8 cellular contexts compared by ENCODE assay signal in the genomic region with DNA sequence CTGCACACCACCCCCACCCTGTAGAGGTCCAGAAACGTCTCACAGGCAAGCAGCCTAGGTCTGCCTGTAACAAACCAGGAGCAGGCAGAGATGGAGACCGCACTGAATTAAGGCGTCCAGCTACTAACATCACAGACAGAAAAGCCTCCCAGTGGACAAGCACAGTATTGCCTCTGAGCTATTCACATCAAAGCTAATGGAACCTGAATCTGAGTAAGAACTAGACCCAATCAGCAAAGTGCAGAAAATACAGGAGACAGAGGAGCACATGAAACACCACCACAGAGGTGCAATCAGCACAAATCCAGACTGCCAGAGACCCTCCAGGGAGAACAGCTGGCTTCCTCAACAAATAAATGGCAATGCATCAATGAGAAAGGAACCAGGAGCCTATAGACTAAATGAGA. TPM values are rescaled to one million over a fixed set of nuclear protein-coding genes. Genes with fewer than 3 reads are reported as not detected.
DNase-seq lines count a peak whose midpoint lies in the region; ATAC-seq lines count a peak whose summit lies in the region.

No MANE protein-coding gene starts in this region.

- H3K27me3 Mint-ChIP-seq in activated naive CD8-positive, alpha-beta T cell treated with anti-CD3 and anti-CD28 coated beads, Interleukin-2, amount 50 U/mL, for 24 hours: no peaks in the 10 kb centered on the region

- no peaks in the 10 kb centered on the region for H3K36me3 Mint-ChIP-seq in activated naive CD8-positive, alpha-beta T cell treated with anti-CD3 and anti-CD28 coated beads, Interleukin-2, amount 50 U/mL, for 24 hours (ENCODE audit: low read depth)

- no peaks in the 10 kb centered on the region for H3K4me1 Mint-ChIP-seq in activated naive CD8-positive, alpha-beta T cell treated with anti-CD3 and anti-CD28 coated beads, Interleukin-2, amount 50 U/mL, for 24 hours

- H3K4me3 ChIP-seq in Jurkat, Clone E6-1 (ENCODE audit: low read length): no peak overlapping the region

- DNase-seq in NCI-H2029 treated with DMSO at 0.1 percent for 48 hours (lab: John Stamatoyannopoulos, UW) (peak; percentile 23), NCI-H2029 (lab: John Stamatoyannopoulos, UW) (no peak), RPMI8226 (peak; percentile 61), left cardiac atrium (peak; percentile 46), retina (peak; percentile 74)
- peak; percentile 77 for DNase-seq in Jurkat, Clone E6-1 (ENCODE audit: low read depth, low spot score)
- peak; percentile 47 for DNase-seq in activated naive CD8-positive, alpha-beta T cell treated with anti-CD3 and anti-CD28 coated beads, Interleukin-2, amount 50 U/mL, for 24 hours

- no peaks in the 10 kb centered on the region for H3K9me3 Mint-ChIP-seq in activated naive CD8-positive, alpha-beta T cell treated with anti-CD3 and anti-CD28 coated beads, Interleukin-2, amount 50 U/mL, for 24 hours

- H3K27ac Mint-ChIP-seq in activated naive CD8-positive, alpha-beta T cell treated with anti-CD3 and anti-CD28 coated beads, Interleukin-2, amount 50 U/mL, for 24 hours: no peak overlapping the region

- intact Hi-C loops in left cardiac atrium (cut with DNase I): loop anchor here in 1 of 2 donors (2.0 kb wide), 1 partner anchor 259 kb away; no protein-coding TSS in a partner anchor

- no peak overlapping the region for H3K4me3 Mint-ChIP-seq in activated naive CD8-positive, alpha-beta T cell treated with anti-CD3 and anti-CD28 coated beads, Interleukin-2, amount 50 U/mL, for 24 hours

- ATAC-seq in activated naive CD8-positive, alpha-beta T cell treated with anti-CD3 and anti-CD28 coated beads, Interleukin-2, amount 50 U/mL, for 24 hours: peak; percentile 95
- ATAC-seq in left cardiac atrium (peak; percentile 87 to 91), GM18520 (IDR thresholded peaks at IDR 0.05; ENCODE audit: unreplicated experiment) (no peak)

RNA-seq across cellular contexts. Expression of a gene that starts 22.2 kb away (rescaled TPM):
- 93.7 TPM for polyA plus RNA-seq in Jurkat, Clone E6-1 (2012; ENCODE audit: insufficient read depth, insufficient read length)
- 10 to 100 TPM; 28.1 to 36.5 TPM for total RNA-seq in left cardiac atrium
